Comparison of ENCODE assay signal across 22 cellular contexts in genomic region chr1:39149509-39149908, GRCh38. TPM values are rescaled to one million over a fixed set of nuclear protein-coding genes. Genes with fewer than 3 reads are reported as not detected.
DNase-seq lines count a peak whose midpoint lies in the region; ATAC-seq and TF ChIP-seq lines count a peak whose summit lies in the region.
"Had no signal": no experiment of that assay in that cellular context is flagged by ENCODE, and none has a peak within 500 bp of the region (broad histone marks: within the 10 kb centered on the region; RNA-seq: fewer than 3 reads in every experiment).

No MANE protein-coding gene starts in this region.

- H3K36me3 ChIP-seq in GM23338 (ENCODE audit: insufficient read depth) (no peaks in the 10 kb centered on the region), thyroid gland (no peaks in the 10 kb centered on the region)

- no peak for DNase-seq in Right ventricle myocardium inferior (ENCODE audit: missing footprints)
- no peak for DNase-seq in right cardiac atrium
- no peak for DNase-seq in GM23338 (ENCODE audit: low spot score)
- peak; percentile 77 for DNase-seq in NCI-H82 (lab: John Stamatoyannopoulos, UW)
- DNase-seq in thyroid gland, result peak; percentile 56 to 58
- DNase-seq in activated gamma-delta T cell (lab: John Stamatoyannopoulos, UW), result no peak
- no peak for DNase-seq in head of caudate nucleus
- DNase-seq: Calu3; CD8-positive, alpha-beta T cell; DND-41; HCEC 1CT; MM.1S; NCI-H1092; NCI-H1436 treated with DMSO at 0.1 percent for 48 hours; NCI-H2081 treated with DMSO at 0.1 percent for 48 hours; NCI-H226; NCI-H526; OCI-M1; SHP77 treated with DMSO at 0.1 percent for 48 hours; T-cell had no signal

- H3K9me2 ChIP-seq in GM23338 (ENCODE audit: insufficient read depth), result no peaks in the 10 kb centered on the region

- no peak overlapping the region for H3K4me3 Mint-ChIP-seq in GM23338
- H3K4me3 Mint-ChIP-seq: CD8-positive, alpha-beta T cell; T-cell had no signal

- no peak for TF ChIP-seq CTCF in GM23338 (conservative IDR thresholded peaks at IDR 0.05; ENCODE audit: low read depth in 2 of 2)
- no peak for TF ChIP-seq CTCF in thyroid gland (IDR thresholded peaks at IDR 0.05)

- no peaks in the 10 kb centered on the region for H4K20me1 ChIP-seq in GM23338 (replicated peaks; ENCODE audit: insufficient read depth)

- intact Hi-C loops in Right ventricle myocardium inferior (cut with DNase I), result no loop called here
- intact Hi-C loops in right cardiac atrium (cut with DNase I), result no loop called here
- intact Hi-C loops in thyroid gland (cut with DNase I), result no loop called here
- intact Hi-C loops in head of caudate nucleus (cut with DNase I), result no loop called here

- no peaks in the 10 kb centered on the region for H3K9me3 Mint-ChIP-seq in GM23338
- H3K9me3 Mint-ChIP-seq: CD8-positive, alpha-beta T cell; T-cell had no signal

- H2AFZ ChIP-seq in GM23338, result no peak overlapping the region

- peaks cover 71% of the 10 kb centered on the region for H3K4me1 Mint-ChIP-seq in GM23338
- H3K4me1 Mint-ChIP-seq: T-cell had no signal

- H3K27me3 ChIP-seq in right cardiac atrium (ENCODE audit: control insufficient read depth, insufficient read depth) (no peaks in the 10 kb centered on the region), GM23338 (ENCODE audit: insufficient read depth) (no peaks in the 10 kb centered on the region), thyroid gland (no peaks in the 10 kb centered on the region)
- H3K27me3 ChIP-seq: BLaER1 treated with 17β-estradiol and CSF1 and Interleukin-3, amounts not matched to agents 10 nM and 100 nM had no signal

- H3K27ac ChIP-seq in right cardiac atrium (ENCODE audit: low read length) (no peak overlapping the region), GM23338 (ENCODE audit: low read depth) (peak overlapping the region; percentile 64), thyroid gland (peak overlapping the region; percentile 55 to 83 (median 72))
- H3K27ac ChIP-seq: BLaER1 treated with 17β-estradiol and CSF1 and Interleukin-3, amounts not matched to agents 10 nM and 100 nM had no signal

- H3K36me3 Mint-ChIP-seq in GM23338 (ENCODE audit: low read depth), result no peaks in the 10 kb centered on the region; the same call in 1 of the 3 replicates
- H3K36me3 Mint-ChIP-seq: CD8-positive, alpha-beta T cell; T-cell had no signal

- 60% methylated on average over 4 of the region's 4 CpGs for WGBS in right cardiac atrium
- WGBS in thyroid gland, 2 donors, result 38 to 39% methylated on average over 4 of the region's 4 CpGs

- H3F3A ChIP-seq in GM23338 (replicated peaks; ENCODE audit: low read depth), result no peaks in the 10 kb centered on the region; the same call in 1 of the 2 replicates

- ATAC-seq in Right ventricle myocardium inferior (peak; percentile 37), right cardiac atrium (no peak), GM23338 (no peak)
- ATAC-seq: CD8-positive, alpha-beta T cell; SK-N-SH treated with all-trans-retinoic acid at 6 μM for 48 hours; T-cell had no signal

- H3K4me3 ChIP-seq in right cardiac atrium (ENCODE audit: low read length) (no peak overlapping the region), GM23338 (no peak overlapping the region), thyroid gland (replicated peaks in 1 of 3) (no peak overlapping the region)
- H3K4me3 ChIP-seq: BLaER1 treated with 17β-estradiol and CSF1 and Interleukin-3, amounts not matched to agents 10 nM and 100 nM had no signal

- H3K27me3 Mint-ChIP-seq in GM23338 (ENCODE audit: insufficient read depth, low read depth, poor library complexity), result no peaks in the 10 kb centered on the region

- H3K27ac Mint-ChIP-seq in GM23338, result peak overlapping the region; percentile 1; the same call in 1 of the 2 replicates
- H3K27ac Mint-ChIP-seq: CD8-positive, alpha-beta T cell; T-cell had no signal

- TF ChIP-seq POLR2A in thyroid gland (IDR thresholded peaks at IDR 0.05), result no peak

- peak overlapping the region; percentile 74; the same call in 1 of the 2 replicates for H3K4me2 ChIP-seq in GM23338

- H3K9me3 ChIP-seq in right cardiac atrium (ENCODE audit: control insufficient read depth, low read length), result no peaks in the 10 kb centered on the region
- no peaks in the 10 kb centered on the region for H3K9me3 ChIP-seq in thyroid gland
- H3K9me3 ChIP-seq: BLaER1 treated with 17β-estradiol and CSF1 and Interleukin-3, amounts not matched to agents 10 nM and 100 nM had no signal

- peaks cover 100% of the 10 kb centered on the region for H3K79me2 ChIP-seq in GM23338 (replicated peaks; ENCODE audit: insufficient read depth)

- H3K4me1 ChIP-seq in right cardiac atrium (ENCODE audit: control insufficient read depth, insufficient read depth, low read length) (peaks cover 20% of the 10 kb centered on the region), GM23338 (ENCODE audit: insufficient read depth) (peaks cover 69% of the 10 kb centered on the region), thyroid gland (peaks cover 76 to 94% of the 10 kb centered on the region in 2 donors)

TF ChIP-seq in GM23338, 12 proteins besides CTCF, POLR2A, EP300 and RAD21:
- TF ChIP-seq ETS1 (IDR thresholded peaks at IDR 0.05), result no peak
- TF ChIP-seq EZH2phosphoT487 (IDR thresholded peaks at IDR 0.05; ENCODE audit: unreplicated experiment), result no peak
- no peak for TF ChIP-seq ZNF114 (CRISPR knock-in tag; IDR thresholded peaks at IDR 0.05)
- TF ChIP-seq NANOG (IDR thresholded peaks at IDR 0.05; ENCODE audit: borderline replicate concordance), result no peak
- no peak for TF ChIP-seq EZH2 (IDR thresholded peaks at IDR 0.05; ENCODE audit: low read depth, unreplicated experiment)
- no peak for TF ChIP-seq CREB1 (CRISPR knock-in tag; IDR thresholded peaks at IDR 0.05; ENCODE audit: low read depth)
- TF ChIP-seq JUNB (IDR thresholded peaks at IDR 0.05; ENCODE audit: unreplicated experiment), result no peak
- no peak for TF ChIP-seq REST (IDR thresholded peaks at IDR 0.05; ENCODE audit: unreplicated experiment)

RNA-seq across cellular contexts. Expression of gene MACF1, which starts 55.0 kb away (rescaled TPM):
- 217 TPM for total RNA-seq in Right ventricle myocardium inferior
- 100 to 1,000 TPM; 294 to 359 (median 326) TPM for total RNA-seq in right cardiac atrium
- 145 TPM for polyA plus RNA-seq in right cardiac atrium
- 317 and 399 TPM in 2 replicates for total RNA-seq in GM23338 (2014; rRNA removed; shearing (Covaris generic))
- 87.3 and 104 TPM in 2 replicates for polyA plus RNA-seq in GM23338 (2016; fragmentation: Nextera tagmentation; extraction: Ambion mirVana)
- 100 to 1,000 TPM; 308 to 834 (median 427) TPM for total RNA-seq in thyroid gland

Comparison
In these comparisons a context has a peak if more than half of its experiments do, and no peak if none do; other contexts are left out.
1. DNase-seq: peak in NCI-H82 (single experiment) and thyroid gland (2 of 2); none in Right ventricle myocardium inferior (single experiment), right cardiac atrium (0 of 3), GM23338 (single experiment), activated gamma-delta T cell (single experiment) and head of caudate nucleus (0 of 42).